Comparison of ENCODE assay signal across 22 cellular contexts in the genomic region with DNA sequence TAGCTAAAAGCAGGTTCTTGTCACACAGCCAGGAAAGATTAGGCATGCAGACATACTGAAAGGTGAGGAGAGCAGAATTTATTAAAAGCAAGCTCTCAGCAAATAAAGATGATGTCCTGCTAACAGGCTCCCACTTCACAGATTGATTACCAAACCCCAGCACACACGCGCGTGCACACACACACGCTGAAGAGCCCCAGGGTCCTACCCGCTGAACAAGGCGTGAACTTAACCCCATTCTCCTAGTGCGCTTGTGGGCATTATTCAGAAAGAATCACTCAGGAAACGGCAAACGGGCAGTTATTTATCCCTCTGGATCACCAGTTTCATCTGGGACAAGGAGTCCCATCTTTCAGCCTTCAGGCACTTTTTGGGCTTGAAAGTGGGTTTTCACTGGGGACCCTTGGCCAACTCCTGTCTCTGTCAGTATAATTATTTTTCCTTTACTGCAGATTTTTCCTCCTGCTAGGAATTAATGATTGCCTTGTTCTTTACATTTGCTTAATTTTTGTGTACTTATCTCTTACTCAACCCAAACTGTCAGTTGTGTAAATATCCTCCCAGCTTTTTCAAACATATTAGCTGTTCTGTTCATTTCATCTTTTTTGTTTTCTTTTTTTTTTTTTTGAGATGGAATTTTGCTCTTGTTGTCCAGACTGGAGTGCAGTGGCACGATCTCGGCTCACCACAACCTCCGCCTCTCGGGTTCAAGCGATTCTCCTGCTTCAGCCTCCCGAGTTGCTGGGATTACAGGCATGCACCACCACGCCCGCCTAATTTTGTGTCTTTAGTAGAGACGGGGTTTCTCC.
DNase-seq lines count a peak whose midpoint lies in the region; ATAC-seq, FAIRE-seq and TF ChIP-seq lines count a peak whose summit lies in the region.
"Had no signal": no experiment of that assay in that cellular context is flagged by ENCODE, and none has a peak within 500 bp of the region (broad histone marks: within the 10 kb centered on the region; RNA-seq: fewer than 3 reads in every experiment).

No MANE protein-coding gene starts in this region.

- H4K20me1 ChIP-seq in PC-3 (ENCODE audit: low read length), result no peaks in the 10 kb centered on the region
- no peaks in the 10 kb centered on the region for H4K20me1 ChIP-seq in HepG2 (ENCODE audit: insufficient read depth, low read length)

- DNase-seq in NCI-H748 (lab: John Stamatoyannopoulos, UW; ENCODE audit: unreplicated experiment) (peak; percentile 13), NCI-H748 treated with DMSO at 0.1 percent for 48 hours (lab: John Stamatoyannopoulos, UW) (no peak), PC-3 (peak; percentile 57), HepG2 (ENCODE audit: low spot score) (peak; percentile 91), heart left ventricle (no peak), NCI-H1092 (lab: John Stamatoyannopoulos, UW) (no peak), H54 (ENCODE audit: insufficient read length, low spot score) (no peak)
- DNase-seq: BE2C, DMS 273 treated with DMSO at 0.1 percent for 48 hours, GOT3, Kasumi-1, NCI-H1436, NCI-H2029, NCI-H2171, NCI-H345, NCI-H524, OCI-M1 had no signal

- TF ChIP-seq CTCF in PC-3 (conservative IDR thresholded peaks at IDR 0.05; ENCODE audit: low read depth, low read length) (no peak), HepG2 (CRISPR knock-in tag; IDR thresholded peaks at IDR 0.05) (no peak), heart left ventricle (IDR thresholded peaks at IDR 0.05) (no peak)

- H3F3A ChIP-seq in PC-3 (ENCODE audit: low read length, unreplicated experiment), result peaks cover 9% of the 10 kb centered on the region

- no peaks in the 10 kb centered on the region for H3K9me2 ChIP-seq in PC-3 (replicated peaks; ENCODE audit: low read length)

- H3K79me2 ChIP-seq in PC-3 (ENCODE audit: low read length) (no peaks in the 10 kb centered on the region), HepG2 (ENCODE audit: insufficient read depth, low read length) (no peaks in the 10 kb centered on the region)

- ATAC-seq in PC-3 (peak; percentile 42), HepG2 (peak; percentile 91), heart left ventricle (no peak), HG03139 (IDR thresholded peaks at IDR 0.05; ENCODE audit: unreplicated experiment) (no peak)
- ATAC-seq: Right ventricle myocardium inferior had no signal

- POLR2A ChIA-PET in PC-3 (lab: Charles Lee; ENCODE audit: unreplicated experiment) (no interaction called here), HepG2 (lab: Yijun Ruan, JAX) (interaction anchor here (1.3 kb wide), 1 partner anchor 93 kb away, joined by 8 read pairs; a partner anchor contains a TSS)

- no peaks in the 10 kb centered on the region for H3K9me3 ChIP-seq in PC-3 (ENCODE audit: low read length)
- H3K9me3 ChIP-seq in HepG2 (ENCODE audit: low read length), result no peaks in the 10 kb centered on the region
- H3K9me3 ChIP-seq in heart left ventricle, result peaks cover 0 to 15% (median 2%) of the 10 kb centered on the region in 12 donors
- H3K9me3 ChIP-seq: BE2C, SJSA1 had no signal

- H3K4me2 ChIP-seq in PC-3 (ENCODE audit: low read length) (peak overlapping the region; percentile 86), HepG2 (ENCODE audit: low read depth, low read length) (peak overlapping the region; percentile 93)

- H3K4me3 ChIP-seq in PC-3 (ENCODE audit: low read length), result peak overlapping the region; percentile 59
- peak overlapping the region in 2 of 3 experiments; percentile 33 to 49; a peak in 3 of 6 replicates for H3K4me3 ChIP-seq in HepG2 (replicated peaks in 1 of 3; ENCODE audit: insufficient read depth in 1 of 3, low read depth in 2 of 3, low read length in 3 of 3)
- H3K4me3 ChIP-seq in heart left ventricle, result no peak overlapping the region
- H3K4me3 ChIP-seq: SJSA1 had no signal

- in situ Hi-C loops in HepG2 (cut with HindIII; ENCODE audit: extremely low pct_ligation_motif_present, low pct_unique_long_range_greater_than_20kb), result no loop called here

- no peak for TF ChIP-seq RAD21 in HepG2 (CRISPR knock-in tag; IDR thresholded peaks at IDR 0.05)

- peak overlapping the region; percentile 64 for H3K9ac ChIP-seq in PC-3 (ENCODE audit: low read length)
- peak overlapping the region; percentile 57 for H3K9ac ChIP-seq in HepG2 (ENCODE audit: insufficient read depth, low read depth, low read length)

- H3K4me1 ChIP-seq in PC-3 (ENCODE audit: insufficient read depth, low read length) (peaks cover 42% of the 10 kb centered on the region), HepG2 (ENCODE audit: insufficient read depth, low read length) (peaks cover 43% of the 10 kb centered on the region), heart left ventricle (peaks cover 0 to 6% (median 0%) of the 10 kb centered on the region in 12 donors)
- H3K4me1 ChIP-seq: SJSA1 had no signal

- H3K36me3 ChIP-seq in PC-3 (ENCODE audit: low read depth, low read length) (peaks cover 6% of the 10 kb centered on the region; the same call in 1 of the 2 replicates), HepG2 (replicated peaks in 1 of 2; ENCODE audit: control insufficient read depth in 1 of 2, insufficient read depth in 2 of 2, low read length in 2 of 2) (0 out of 5 replicates have a peak, but pooled peaks cover 0 to 3% of the 10 kb centered on the region in 2 experiments), heart left ventricle (peaks cover 0 to 44% (median 23%) of the 10 kb centered on the region in 9 donors)
- H3K36me3 ChIP-seq: BE2C had no signal

- no peaks in the 10 kb centered on the region for H3K27me3 ChIP-seq in PC-3 (ENCODE audit: low read length)
- H3K27me3 ChIP-seq in HepG2 (ENCODE audit: control insufficient read depth in 1 of 2, insufficient read depth in 2 of 2, low read length in 2 of 2), result no peaks in the 10 kb centered on the region
- no peaks in the 10 kb centered on the region for H3K27me3 ChIP-seq in heart left ventricle
- H3K27me3 ChIP-seq: BE2C, SJSA1 had no signal

- intact Hi-C loops in PC-3 (cut with micrococcal nuclease), result no loop called here
- intact Hi-C loops in HepG2 (cut with micrococcal nuclease; ENCODE audit: unreplicated experiment), result no loop called here
- intact Hi-C loops in heart left ventricle (cut with DNase I), result no loop called here

- H2AFZ ChIP-seq in PC-3 (ENCODE audit: low read length) (peak overlapping the region; percentile 59; the same call in 1 of the 2 replicates), HepG2 (ENCODE audit: low read length) (no peak overlapping the region)

- FAIRE-seq in HepG2 (lab: Jason Lieb, UNC), result no peak
- FAIRE-seq in H54 (lab: Jason Lieb, UNC), result no peak
- FAIRE-seq: A204.1, G401.6 had no signal

- no peak for TF ChIP-seq POLR2A in HepG2 (IDR thresholded peaks at IDR 0.05; ENCODE audit: insufficient read depth in 1 of 2, low read depth in 2 of 2, low read length in 2 of 2)
- no peak for TF ChIP-seq POLR2A in heart left ventricle (IDR thresholded peaks at IDR 0.05)
- no peak for TF ChIP-seq POLR2A in H54 (IDR thresholded peaks at IDR 0.05; ENCODE audit: low read depth, low read length)

- WGBS in HepG2 (ENCODE audit: low lambda C conversion rate), result 5% methylated on average over 18 of the region's 18 CpGs
- 94 to 97% (median 96%) methylated on average over 18 of the region's 18 CpGs for WGBS in heart left ventricle, 4 donors

- TF ChIP-seq EP300 in HepG2 (IDR thresholded peaks at IDR 0.05; ENCODE audit: low read depth in 2 of 2, low read length in 2 of 2), result peak; percentile 79 to 95
- no peak; the same call in 1 of the 2 replicates for TF ChIP-seq EP300 in HepG2 (CRISPR knock-in tag; IDR thresholded peaks at IDR 0.05; ENCODE audit: borderline replicate concordance)

- CTCF ChIA-PET in PC-3 (lab: Charles Lee) (no interaction called here), HepG2 (lab: Yijun Ruan, JAX; ENCODE audit: low intra/inter-chr PET ratio, low total read pairs) (no interaction called here)

- BruUV-seq in PC-3 (replicated peaks; lab: Mats Ljungman, UMichigan) (no TSS peak), HepG2 (replicated peaks; lab: Mats Ljungman, UMichigan) (no TSS peak)

- H3K27ac ChIP-seq in PC-3 (ENCODE audit: low read length) (peak overlapping the region; percentile 95), HepG2 (ENCODE audit: extremely low read length, insufficient read depth, low read length) (peak overlapping the region; percentile 90), heart left ventricle (no peak overlapping the region)
- H3K27ac ChIP-seq: SJSA1 had no signal

TF ChIP-seq in HepG2, 621 proteins besides CTCF, POLR2A, EP300 and RAD21 (continues in another document):
- TF ChIP-seq ZNF333 (CRISPR knock-in tag; IDR thresholded peaks at IDR 0.05; ENCODE audit: borderline replicate concordance) (no peak), ZSCAN12 (CRISPR knock-in tag; IDR thresholded peaks at IDR 0.05) (no peak), ZNF3 (CRISPR knock-in tag; IDR thresholded peaks at IDR 0.05) (peak; percentile 36; the same call in 1 of the 2 replicates), ZNF230 (CRISPR knock-in tag; IDR thresholded peaks at IDR 0.05) (no peak), SP1 (IDR thresholded peaks at IDR 0.05) (no peak), SP1 (CRISPR knock-in tag; IDR thresholded peaks at IDR 0.05) (no peak), SAP130 (CRISPR knock-in tag; IDR thresholded peaks at IDR 0.05; ENCODE audit: low read depth) (peak; percentile 78)
- TF ChIP-seq, protein P1, sequence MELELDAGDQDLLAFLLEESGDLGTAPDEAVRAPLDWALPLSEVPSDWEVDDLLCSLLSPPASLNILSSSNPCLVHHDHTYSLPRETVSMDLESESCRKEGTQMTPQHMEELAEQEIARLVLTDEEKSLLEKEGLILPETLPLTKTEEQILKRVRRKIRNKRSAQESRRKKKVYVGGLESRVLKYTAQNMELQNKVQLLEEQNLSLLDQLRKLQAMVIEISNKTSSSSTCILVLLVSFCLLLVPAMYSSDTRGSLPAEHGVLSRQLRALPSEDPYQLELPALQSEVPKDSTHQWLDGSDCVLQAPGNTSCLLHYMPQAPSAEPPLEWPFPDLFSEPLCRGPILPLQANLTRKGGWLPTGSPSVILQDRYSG (CRISPR knock-in tag; IDR thresholded peaks at IDR 0.05), result no peak
- TF ChIP-seq, protein P2, sequence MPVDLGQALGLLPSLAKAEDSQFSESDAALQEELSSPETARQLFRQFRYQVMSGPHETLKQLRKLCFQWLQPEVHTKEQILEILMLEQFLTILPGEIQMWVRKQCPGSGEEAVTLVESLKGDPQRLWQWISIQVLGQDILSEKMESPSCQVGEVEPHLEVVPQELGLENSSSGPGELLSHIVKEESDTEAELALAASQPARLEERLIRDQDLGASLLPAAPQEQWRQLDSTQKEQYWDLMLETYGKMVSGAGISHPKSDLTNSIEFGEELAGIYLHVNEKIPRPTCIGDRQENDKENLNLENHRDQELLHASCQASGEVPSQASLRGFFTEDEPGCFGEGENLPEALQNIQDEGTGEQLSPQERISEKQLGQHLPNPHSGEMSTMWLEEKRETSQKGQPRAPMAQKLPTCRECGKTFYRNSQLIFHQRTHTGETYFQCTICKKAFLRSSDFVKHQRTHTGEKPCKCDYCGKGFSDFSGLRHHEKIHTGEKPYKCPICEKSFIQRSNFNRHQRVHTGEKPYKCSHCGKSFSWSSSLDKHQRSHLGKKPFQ (CRISPR knock-in tag; IDR thresholded peaks at IDR 0.05; ENCODE audit: insufficient replicate concordance), result no peak

Comparison
In these comparisons a context has a peak if more than half of its experiments do, and no peak if none do; other contexts are left out.
1. DNase-seq: peak in NCI-H748 (single experiment), PC-3 (single experiment) and HepG2 (single experiment); none in NCI-H748 treated with DMSO at 0.1 percent for 48 hours (single experiment), heart left ventricle (0 of 5), NCI-H1092 (single experiment) and H54 (single experiment).
2. ATAC-seq: peak in PC-3 (single experiment) and HepG2 (single experiment); none in heart left ventricle (0 of 4) and HG03139 (single experiment).
3. H3K27ac ChIP-seq: peak in PC-3 (single experiment) and HepG2 (single experiment); none in heart left ventricle (0 of 12).
4. H3K4me3 ChIP-seq: peak in PC-3 (single experiment) and HepG2 (2 of 3); none in heart left ventricle (0 of 12).